8 cellular contexts compared by ENCODE assay signal in genomic region chr20:2524435-2525272, GRCh38. TPM values are rescaled to one million over a fixed set of nuclear protein-coding genes. Genes with fewer than 3 reads are reported as not detected.
DNase-seq lines count a peak whose midpoint lies in the region; ATAC-seq and TF ChIP-seq lines count a peak whose summit lies in the region.

No MANE protein-coding gene starts in this region.

- peak overlapping the region; percentile 81 for H3K18ac ChIP-seq in trophoblast cell (ENCODE audit: low read length)

- H2BK5ac ChIP-seq in trophoblast cell (ENCODE audit: low read depth, low read length, poor library complexity), result no peak overlapping the region

- H3K4me1 ChIP-seq in trophoblast cell (ENCODE audit: control insufficient read depth in 1 of 2, insufficient read depth in 2 of 2, low read length in 2 of 2), result peaks cover 0 to 4% of the 10 kb centered on the region in 2 experiments
- peaks cover 0 to 30% (median 0%) of the 10 kb centered on the region in 4 donors for H3K4me1 ChIP-seq in tibial nerve

- no peak overlapping the region for H2AK5ac ChIP-seq in trophoblast cell (ENCODE audit: low read length)

- H3K27me3 ChIP-seq in SU-DHL-6 (ENCODE audit: low read length) (no peaks in the 10 kb centered on the region), trophoblast cell (ENCODE audit: insufficient read depth, low read length) (peaks cover 13% of the 10 kb centered on the region), tibial nerve (no peaks in the 10 kb centered on the region)

- H3K23ac ChIP-seq in trophoblast cell (ENCODE audit: low read length), result no peak overlapping the region

- no peaks in the 10 kb centered on the region for H3K9me3 ChIP-seq in SU-DHL-6 (ENCODE audit: insufficient read depth, low read length)
- H3K9me3 ChIP-seq in trophoblast cell (ENCODE audit: insufficient read depth, low read depth, low read length), result no peaks in the 10 kb centered on the region
- no peaks in the 10 kb centered on the region for H3K9me3 ChIP-seq in tibial nerve

- peaks cover 7% of the 10 kb centered on the region for H3K79me1 ChIP-seq in trophoblast cell (ENCODE audit: low read length)

- WGBS in trophoblast cell (ENCODE audit: extremely low coverage, insufficient coverage, insufficient read length), result no CpG with 5 or more reads among the region's 68 CpGs
- WGBS in tibial nerve, 2 donors, result 1% methylated on average over 67 of the region's 68 CpGs

- DNase-seq in DMS53 (lab: John Stamatoyannopoulos, UW) (peak; percentile 88), MV-4-11 (lab: John Stamatoyannopoulos, UW) (peak; percentile 63), cardiac septum (ENCODE audit: low spot score) (peak; percentile 96), trophoblast cell (peak; percentile 68 to 81), tibial nerve (ENCODE audit: low spot score in 2 of 2) (peak; percentile 64 to 83)
- DNase-seq in activated naive CD8-positive, alpha-beta T cell treated with anti-CD3 and anti-CD28 coated beads, Interleukin-2, amount 50 U/mL, for 16 hours (ENCODE audit: low read depth, low spot score), result peak; percentile 86

- TF ChIP-seq CTCF in SU-DHL-6 (IDR thresholded peaks at IDR 0.05; ENCODE audit: insufficient read depth, low read length, poor library complexity, severe bottlenecking), result peak; percentile 97
- TF ChIP-seq CTCF in tibial nerve (IDR thresholded peaks at IDR 0.05), result peak; percentile 91 to 99 (median 98)

- peak overlapping the region; percentile 73 for H3K14ac ChIP-seq in trophoblast cell (ENCODE audit: low read length)

- peak overlapping the region; percentile 62 for H3K9ac ChIP-seq in SU-DHL-6 (ENCODE audit: low read length)
- H3K9ac ChIP-seq in trophoblast cell (ENCODE audit: low read length), result peak overlapping the region; percentile 69

- H3K4me3 ChIP-seq in SU-DHL-6 (ENCODE audit: insufficient read depth, low read length, poor library complexity, severe bottlenecking) (peak overlapping the region; percentile 50), trophoblast cell (ENCODE audit: low read depth, low read length) (peak overlapping the region; percentile 73), tibial nerve (peak overlapping the region; percentile 76 to 99 (median 78))

- H3K4me2 ChIP-seq in SU-DHL-6 (ENCODE audit: low read depth, low read length, poor library complexity, severe bottlenecking) (peak overlapping the region; percentile 77), trophoblast cell (ENCODE audit: low read length) (peak overlapping the region; percentile 91)

- peak overlapping the region; percentile 85 for H2BK120ac ChIP-seq in trophoblast cell (ENCODE audit: insufficient read depth, low read length, poor library complexity)

- H3K27ac ChIP-seq in SU-DHL-6 (ENCODE audit: low read depth, low read length) (no peak overlapping the region), trophoblast cell (ENCODE audit: low read depth, low read length) (no peak overlapping the region), tibial nerve (peak overlapping the region; percentile 47 to 91 (median 86))

- H4K20me1 ChIP-seq in SU-DHL-6 (ENCODE audit: low read depth, low read length), result no peaks in the 10 kb centered on the region

- TF ChIP-seq POLR2A in tibial nerve (IDR thresholded peaks at IDR 0.05), result peak in 1 of 2 donors; percentile 45

- H2BK12ac ChIP-seq in trophoblast cell (ENCODE audit: low read length), result no peak overlapping the region

- H3K4ac ChIP-seq in trophoblast cell (ENCODE audit: low read depth, low read length), result peak overlapping the region; percentile 70

- H4K12ac ChIP-seq in trophoblast cell (ENCODE audit: low read depth, low read length), result peak overlapping the region; percentile 91

- H3K36me3 ChIP-seq in SU-DHL-6 (ENCODE audit: low read length) (no peaks in the 10 kb centered on the region), trophoblast cell (ENCODE audit: control insufficient read depth in 1 of 2, insufficient read depth in 2 of 2, low read length in 2 of 2) (no peaks in the 10 kb centered on the region), tibial nerve (no peaks in the 10 kb centered on the region)

- no peaks in the 10 kb centered on the region for H3K79me2 ChIP-seq in SU-DHL-6 (ENCODE audit: insufficient read depth, low read length)
- H3K79me2 ChIP-seq in trophoblast cell (ENCODE audit: control insufficient read depth, insufficient read depth, low read length, poor library complexity), result peaks cover 3% of the 10 kb centered on the region

- H4K91ac ChIP-seq in trophoblast cell (ENCODE audit: low read depth, low read length), result peak overlapping the region; percentile 73

- H2AFZ ChIP-seq in SU-DHL-6 (ENCODE audit: low read depth, low read length, severe bottlenecking) (peak overlapping the region; percentile 98), trophoblast cell (ENCODE audit: insufficient read depth, low read length, poor library complexity) (peak overlapping the region; percentile 93)

- no peaks in the 10 kb centered on the region for H3F3A ChIP-seq in SU-DHL-6 (ENCODE audit: insufficient read depth)

- no peaks in the 10 kb centered on the region for H3K9me2 ChIP-seq in SU-DHL-6 (replicated peaks; ENCODE audit: insufficient read depth, low read length)

- peak; percentile 78 for ATAC-seq in GM21786 (IDR thresholded peaks at IDR 0.05; ENCODE audit: unreplicated experiment)

- TF ChIP-seq EP300 in tibial nerve (IDR thresholded peaks at IDR 0.05), result peak in 1 of 2 donors; percentile 49

- H4K8ac ChIP-seq in trophoblast cell (ENCODE audit: low read depth, low read length), result peak overlapping the region; percentile 79

- intact Hi-C loops in cardiac septum (cut with DNase I), result loop anchor here (5.0 kb wide), 2 partner anchors 52 to 128 kb away; partner anchors contain the start of genes NOP56 and SNRPB

RNA-seq across cellular contexts. Expression of gene TMC2, which starts 11.7 kb away (rescaled TPM):
- total RNA-seq in cardiac septum (not detected), tibial nerve (under 1 TPM; 0.21 to 0.59 (median 0.26) TPM)
- polyA plus RNA-seq in trophoblast cell (2013), result not detected in 2 replicates

RNA-seq across cellular contexts. Expression of gene ZNF343, which starts 15.9 kb away (rescaled TPM):
- 8.5 TPM for total RNA-seq in cardiac septum
- 3.2 and 3.3 TPM in 2 replicates for polyA plus RNA-seq in trophoblast cell (2013)
- 10 to 100 TPM; 12.0 to 15.6 (median 13.6) TPM for total RNA-seq in tibial nerve

RNA-seq across cellular contexts. Expression of gene SNRPB, which starts 54.1 kb away (rescaled TPM):
- 53.0 TPM for total RNA-seq in cardiac septum
- 239 and 247 TPM in 2 replicates for polyA plus RNA-seq in trophoblast cell (2013)
- total RNA-seq in tibial nerve, result 100 to 1,000 TPM; 129 to 198 (median 134) TPM

Comparison
In these comparisons a context has a peak if more than half of its experiments do, and no peak if none do; other contexts are left out.
1. H3K27ac ChIP-seq: peak in tibial nerve (4 of 4); none in SU-DHL-6 (single experiment) and trophoblast cell (single experiment).
2. Peak in every context shown above with its lines, with median percentiles within 50 percentile points of each other: DNase-seq and H3K4me3 ChIP-seq.